1 cellular context compared by ENCODE assay signal in genomic region chr1:58883888-58884482, GRCh38.
A peak's percentile ranks its signal among the peaks of the same experiment; 100 is the strongest.
TF ChIP-seq lines count a peak whose summit lies in the region.

No MANE protein-coding gene starts in this region.

TF ChIP-seq in K562, 482 proteins besides CTCF, POLR2A, EP300 and RAD21 (continued from another document and continues in another):
- TF ChIP-seq, protein P1, sequence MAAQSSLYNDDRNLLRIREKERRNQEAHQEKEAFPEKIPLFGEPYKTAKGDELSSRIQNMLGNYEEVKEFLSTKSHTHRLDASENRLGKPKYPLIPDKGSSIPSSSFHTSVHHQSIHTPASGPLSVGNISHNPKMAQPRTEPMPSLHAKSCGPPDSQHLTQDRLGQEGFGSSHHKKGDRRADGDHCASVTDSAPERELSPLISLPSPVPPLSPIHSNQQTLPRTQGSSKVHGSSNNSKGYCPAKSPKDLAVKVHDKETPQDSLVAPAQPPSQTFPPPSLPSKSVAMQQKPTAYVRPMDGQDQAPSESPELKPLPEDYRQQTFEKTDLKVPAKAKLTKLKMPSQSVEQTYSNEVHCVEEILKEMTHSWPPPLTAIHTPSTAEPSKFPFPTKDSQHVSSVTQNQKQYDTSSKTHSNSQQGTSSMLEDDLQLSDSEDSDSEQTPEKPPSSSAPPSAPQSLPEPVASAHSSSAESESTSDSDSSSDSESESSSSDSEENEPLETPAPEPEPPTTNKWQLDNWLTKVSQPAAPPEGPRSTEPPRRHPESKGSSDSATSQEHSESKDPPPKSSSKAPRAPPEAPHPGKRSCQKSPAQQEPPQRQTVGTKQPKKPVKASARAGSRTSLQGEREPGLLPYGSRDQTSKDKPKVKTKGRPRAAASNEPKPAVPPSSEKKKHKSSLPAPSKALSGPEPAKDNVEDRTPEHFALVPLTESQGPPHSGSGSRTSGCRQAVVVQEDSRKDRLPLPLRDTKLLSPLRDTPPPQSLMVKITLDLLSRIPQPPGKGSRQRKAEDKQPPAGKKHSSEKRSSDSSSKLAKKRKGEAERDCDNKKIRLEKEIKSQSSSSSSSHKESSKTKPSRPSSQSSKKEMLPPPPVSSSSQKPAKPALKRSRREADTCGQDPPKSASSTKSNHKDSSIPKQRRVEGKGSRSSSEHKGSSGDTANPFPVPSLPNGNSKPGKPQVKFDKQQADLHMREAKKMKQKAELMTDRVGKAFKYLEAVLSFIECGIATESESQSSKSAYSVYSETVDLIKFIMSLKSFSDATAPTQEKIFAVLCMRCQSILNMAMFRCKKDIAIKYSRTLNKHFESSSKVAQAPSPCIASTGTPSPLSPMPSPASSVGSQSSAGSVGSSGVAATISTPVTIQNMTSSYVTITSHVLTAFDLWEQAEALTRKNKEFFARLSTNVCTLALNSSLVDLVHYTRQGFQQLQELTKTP (IDR thresholded peaks at IDR 0.05; ENCODE audit: low read depth in 1 of 2, partially characterized antibody in 2 of 2): peak in 1 of 2 experiments; percentile 17
- TF ChIP-seq CTBP1 (IDR thresholded peaks at IDR 0.05; ENCODE audit: borderline replicate concordance) (0 out of 2 replicates have a peak, but pooled peaks have one; percentile 43), ZNF75A (CRISPR knock-in tag; IDR thresholded peaks at IDR 0.05) (no peak), PCBP2 (IDR thresholded peaks at IDR 0.05; ENCODE audit: low read depth, low read length, poor library complexity, severe bottlenecking) (no peak), ZNF780A (CRISPR knock-in tag; IDR thresholded peaks at IDR 0.05) (no peak), LEF1 (IDR thresholded peaks at IDR 0.05) (peak; percentile 95), TRIM24 (IDR thresholded peaks at IDR 0.05) (peak; percentile 89 to 91), PHB (CRISPR knock-in tag; IDR thresholded peaks at IDR 0.05) (no peak), ZNF274 (IDR thresholded peaks at IDR 0.05; ENCODE audit: borderline replicate concordance, low read depth, low read length) (0 out of 2 replicates have a peak, but pooled peaks have one; percentile 55), IRF1 (CRISPR knock-in tag; IDR thresholded peaks at IDR 0.05; ENCODE audit: borderline replicate concordance) (no peak), KHSRP (IDR thresholded peaks at IDR 0.05) (peak; percentile 51; the same call in 1 of the 2 replicates), SMARCC2 (IDR thresholded peaks at IDR 0.05; ENCODE audit: low read depth) (peak; percentile 74; the same call in 1 of the 2 replicates), SRSF9 (IDR thresholded peaks at IDR 0.05; ENCODE audit: borderline replicate concordance, low read depth, low read length) (no peak), NUFIP1 (IDR thresholded peaks at IDR 0.05; ENCODE audit: partially characterized antibody) (peak; percentile 58), MIER1 (IDR thresholded peaks at IDR 0.05; ENCODE audit: low read depth) (0 out of 2 replicates have a peak, but pooled peaks have one; percentile 7), FOS (IDR thresholded peaks at IDR 0.05; ENCODE audit: extremely low read depth, insufficient read length) (no peak), ZNF134 (CRISPR knock-in tag; conservative IDR thresholded peaks at IDR 0.05) (no peak), TEAD4 (IDR thresholded peaks at IDR 0.05; ENCODE audit: low read length) (peak; percentile 95), TEAD4 (CRISPR knock-in tag; IDR thresholded peaks at IDR 0.05; ENCODE audit: borderline replicate concordance) (no peak), NCOA1 (IDR thresholded peaks at IDR 0.05; ENCODE audit: low read depth) (peak; percentile 68; the same call in 1 of the 2 replicates), SMARCA4 (IDR thresholded peaks at IDR 0.05) (peak; percentile 92), SMAD3 (CRISPR knock-in tag; conservative IDR thresholded peaks at IDR 0.05) (peak; percentile 22; the same call in 1 of the 2 replicates), FOXJ2 (tag; IDR thresholded peaks at IDR 0.05) (no peak), HBP1 (CRISPR knock-in tag; IDR thresholded peaks at IDR 0.05) (no peak), SMARCA5 (IDR thresholded peaks at IDR 0.05) (peak; percentile 99), ZBED1 (IDR thresholded peaks at IDR 0.05) (peak; percentile 85; the same call in 1 of the 2 replicates), FOXK2 (conservative IDR thresholded peaks at IDR 0.05 in 1 of 2, IDR thresholded peaks at IDR 0.05 in 1 of 2; ENCODE audit: low read depth in 2 of 2) (peak; percentile 58 to 66; a peak in 2 of 4 replicates), ATF1 (CRISPR knock-in tag; IDR thresholded peaks at IDR 0.05) (no peak), ATF1 (tag; IDR thresholded peaks at IDR 0.05) (peak; percentile 70; the same call in 1 of the 2 replicates), BCOR (IDR thresholded peaks at IDR 0.05) (peak; percentile 100), NR4A1 (CRISPR knock-in tag; IDR thresholded peaks at IDR 0.05) (no peak), NR4A1 (tag; IDR thresholded peaks at IDR 0.05) (peak; percentile 23; the same call in 1 of the 2 replicates), ZC3H11A (IDR thresholded peaks at IDR 0.05; ENCODE audit: low read depth, low read length) (0 out of 2 replicates have a peak, but pooled peaks have one; percentile 37), SP1 (CRISPR knock-in tag; IDR thresholded peaks at IDR 0.05) (peak; percentile 66), FOXA1 (IDR thresholded peaks at IDR 0.05; ENCODE audit: borderline replicate concordance) (0 out of 2 replicates have a peak, but pooled peaks have one; percentile 16), E4F1 (CRISPR knock-in tag; IDR thresholded peaks at IDR 0.05; ENCODE audit: borderline replicate concordance) (no peak), CBX1 (IDR thresholded peaks at IDR 0.05; ENCODE audit: low read depth) (peak; percentile 99), NCOA2 (IDR thresholded peaks at IDR 0.05; ENCODE audit: partially characterized antibody in 2 of 2) (peak in 1 of 2 experiments; percentile 36), HDAC1 (IDR thresholded peaks at IDR 0.05) (peak; percentile 78 to 94; a peak in 3 of 4 replicates), CEBPB (tag; IDR thresholded peaks at IDR 0.05) (peak; percentile 32), KAT2B (IDR thresholded peaks at IDR 0.05; ENCODE audit: low read depth, low read length) (no peak), ZFP1 (CRISPR knock-in tag; IDR thresholded peaks at IDR 0.05) (no peak), NR2C2 (CRISPR knock-in tag; IDR thresholded peaks at IDR 0.05) (no peak), NR2C2 (tag; IDR thresholded peaks at IDR 0.05) (peak; percentile 83), ESRRA (IDR thresholded peaks at IDR 0.05; ENCODE audit: borderline replicate concordance, low read depth) (peak; percentile 100), CXXC5 (CRISPR knock-in tag; IDR thresholded peaks at IDR 0.05) (peak; percentile 92), BRCA1 (IDR thresholded peaks at IDR 0.05) (no peak), BRCA1 (CRISPR knock-in tag; IDR thresholded peaks at IDR 0.05) (no peak), EHMT2 (IDR thresholded peaks at IDR 0.05) (no peak), ZNF644 (tag; IDR thresholded peaks at IDR 0.05; ENCODE audit: low read depth) (no peak), HOXB6 (CRISPR knock-in tag; IDR thresholded peaks at IDR 0.05; ENCODE audit: borderline replicate concordance) (no peak), MEF2A (IDR thresholded peaks at IDR 0.05; ENCODE audit: control insufficient read depth, low read depth, low read length) (peak; percentile 54; the same call in 1 of the 2 replicates), TCF3 (CRISPR knock-in tag; IDR thresholded peaks at IDR 0.05) (peak; percentile 96), NONO (IDR thresholded peaks at IDR 0.05; ENCODE audit: low read depth in 2 of 2, low read length in 1 of 2) (0 out of 4 replicates have a peak, but pooled peaks of 1 of the 2 experiments have one; percentile 4), JUND (IDR thresholded peaks at IDR 0.05; ENCODE audit: borderline replicate concordance, low read depth, low read length) (peak; percentile 81), JUND (tag; IDR thresholded peaks at IDR 0.05; ENCODE audit: borderline replicate concordance, low read depth, low read length) (peak; percentile 59; the same call in 1 of the 3 replicates), NR1H2 (CRISPR knock-in tag; IDR thresholded peaks at IDR 0.05) (no peak)
- TF ChIP-seq, protein P2, sequence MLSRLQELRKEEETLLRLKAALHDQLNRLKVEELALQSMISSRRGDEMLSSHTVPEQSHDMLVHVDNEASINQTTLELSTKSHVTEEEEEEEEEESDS (CRISPR knock-in tag; IDR thresholded peaks at IDR 0.05): no peak
- TF ChIP-seq, protein P3, sequence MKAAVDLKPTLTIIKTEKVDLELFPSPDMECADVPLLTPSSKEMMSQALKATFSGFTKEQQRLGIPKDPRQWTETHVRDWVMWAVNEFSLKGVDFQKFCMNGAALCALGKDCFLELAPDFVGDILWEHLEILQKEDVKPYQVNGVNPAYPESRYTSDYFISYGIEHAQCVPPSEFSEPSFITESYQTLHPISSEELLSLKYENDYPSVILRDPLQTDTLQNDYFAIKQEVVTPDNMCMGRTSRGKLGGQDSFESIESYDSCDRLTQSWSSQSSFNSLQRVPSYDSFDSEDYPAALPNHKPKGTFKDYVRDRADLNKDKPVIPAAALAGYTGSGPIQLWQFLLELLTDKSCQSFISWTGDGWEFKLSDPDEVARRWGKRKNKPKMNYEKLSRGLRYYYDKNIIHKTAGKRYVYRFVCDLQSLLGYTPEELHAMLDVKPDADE (conservative IDR thresholded peaks at IDR 0.05; ENCODE audit: control insufficient read depth, low read depth, low read length): peak; percentile 49; the same call in 1 of the 2 replicates
- TF ChIP-seq, protein P4, sequence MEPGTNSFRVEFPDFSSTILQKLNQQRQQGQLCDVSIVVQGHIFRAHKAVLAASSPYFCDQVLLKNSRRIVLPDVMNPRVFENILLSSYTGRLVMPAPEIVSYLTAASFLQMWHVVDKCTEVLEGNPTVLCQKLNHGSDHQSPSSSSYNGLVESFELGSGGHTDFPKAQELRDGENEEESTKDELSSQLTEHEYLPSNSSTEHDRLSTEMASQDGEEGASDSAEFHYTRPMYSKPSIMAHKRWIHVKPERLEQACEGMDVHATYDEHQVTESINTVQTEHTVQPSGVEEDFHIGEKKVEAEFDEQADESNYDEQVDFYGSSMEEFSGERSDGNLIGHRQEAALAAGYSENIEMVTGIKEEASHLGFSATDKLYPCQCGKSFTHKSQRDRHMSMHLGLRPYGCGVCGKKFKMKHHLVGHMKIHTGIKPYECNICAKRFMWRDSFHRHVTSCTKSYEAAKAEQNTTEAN (CRISPR knock-in tag; IDR thresholded peaks at IDR 0.05): no peak
- TF ChIP-seq, protein P5, sequence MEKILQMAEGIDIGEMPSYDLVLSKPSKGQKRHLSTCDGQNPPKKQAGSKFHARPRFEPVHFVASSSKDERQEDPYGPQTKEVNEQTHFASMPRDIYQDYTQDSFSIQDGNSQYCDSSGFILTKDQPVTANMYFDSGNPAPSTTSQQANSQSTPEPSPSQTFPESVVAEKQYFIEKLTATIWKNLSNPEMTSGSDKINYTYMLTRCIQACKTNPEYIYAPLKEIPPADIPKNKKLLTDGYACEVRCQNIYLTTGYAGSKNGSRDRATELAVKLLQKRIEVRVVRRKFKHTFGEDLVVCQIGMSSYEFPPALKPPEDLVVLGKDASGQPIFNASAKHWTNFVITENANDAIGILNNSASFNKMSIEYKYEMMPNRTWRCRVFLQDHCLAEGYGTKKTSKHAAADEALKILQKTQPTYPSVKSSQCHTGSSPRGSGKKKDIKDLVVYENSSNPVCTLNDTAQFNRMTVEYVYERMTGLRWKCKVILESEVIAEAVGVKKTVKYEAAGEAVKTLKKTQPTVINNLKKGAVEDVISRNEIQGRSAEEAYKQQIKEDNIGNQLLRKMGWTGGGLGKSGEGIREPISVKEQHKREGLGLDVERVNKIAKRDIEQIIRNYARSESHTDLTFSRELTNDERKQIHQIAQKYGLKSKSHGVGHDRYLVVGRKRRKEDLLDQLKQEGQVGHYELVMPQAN (IDR thresholded peaks at IDR 0.05; ENCODE audit: borderline replicate concordance): peak; percentile 54; the same call in 1 of the 2 replicates
- TF ChIP-seq, protein P6, sequence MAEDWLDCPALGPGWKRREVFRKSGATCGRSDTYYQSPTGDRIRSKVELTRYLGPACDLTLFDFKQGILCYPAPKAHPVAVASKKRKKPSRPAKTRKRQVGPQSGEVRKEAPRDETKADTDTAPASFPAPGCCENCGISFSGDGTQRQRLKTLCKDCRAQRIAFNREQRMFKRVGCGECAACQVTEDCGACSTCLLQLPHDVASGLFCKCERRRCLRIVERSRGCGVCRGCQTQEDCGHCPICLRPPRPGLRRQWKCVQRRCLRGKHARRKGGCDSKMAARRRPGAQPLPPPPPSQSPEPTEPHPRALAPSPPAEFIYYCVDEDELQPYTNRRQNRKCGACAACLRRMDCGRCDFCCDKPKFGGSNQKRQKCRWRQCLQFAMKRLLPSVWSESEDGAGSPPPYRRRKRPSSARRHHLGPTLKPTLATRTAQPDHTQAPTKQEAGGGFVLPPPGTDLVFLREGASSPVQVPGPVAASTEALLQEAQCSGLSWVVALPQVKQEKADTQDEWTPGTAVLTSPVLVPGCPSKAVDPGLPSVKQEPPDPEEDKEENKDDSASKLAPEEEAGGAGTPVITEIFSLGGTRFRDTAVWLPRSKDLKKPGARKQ (CRISPR knock-in tag; IDR thresholded peaks at IDR 0.05): no peak
